In genomic region chr12:98957135-98957534, GRCh38 we compare ENCODE assay signal across 2 cellular contexts.
DNase-seq lines count a peak whose midpoint lies in the region; ATAC-seq, FAIRE-seq and TF ChIP-seq lines count a peak whose summit lies in the region.
"Not testable (repeated sequence)": the region's sequence is repeated elsewhere in the genome, so short reads cannot be mapped to it uniquely, and the experiment has no call there.

No MANE protein-coding gene starts in this region.

- not testable (repeated sequence) for TF ChIP-seq CTCF in A549 (IDR thresholded peaks at IDR 0.05); HEK293 (tag by site-specific recombination; IDR thresholded peaks at IDR 0.05)

- TF ChIP-seq RAD21 in A549 (conservative IDR thresholded peaks at IDR 0.05 in 1 of 2, IDR thresholded peaks at IDR 0.05 in 1 of 2): not testable (repeated sequence)

- WGBS in A549 (ENCODE audit: missing lambda C conversion rate): 58% methylated on average over 5 of the region's 5 CpGs

- not testable (repeated sequence) for H3K27ac ChIP-seq in A549; HEK293 (ENCODE audit: extremely low read depth, low read depth, low read length)

- H3K4me2 ChIP-seq in A549: not testable (repeated sequence)

- not testable (repeated sequence) for DNase-seq in A549 (ENCODE audit: low read depth in 1 of 2, low spot score in 1 of 2)

- not testable (repeated sequence) for H3K4me1 ChIP-seq in A549; HEK293 (ENCODE audit: control insufficient read depth, insufficient read depth, low read length)

- not testable (repeated sequence) for H3K36me3 ChIP-seq in HEK293 (ENCODE audit: control insufficient read depth in 2 of 2, insufficient read depth in 1 of 2, low read length in 2 of 2)

- not testable (repeated sequence) for H3K4me3 ChIP-seq in A549; HEK293 (ENCODE audit: low read depth, low read length)

- H3K9me3 ChIP-seq in A549; HEK293 (ENCODE audit: control insufficient read depth, insufficient read depth, low read depth, low read length): not testable (repeated sequence)

- TF ChIP-seq EP300 in A549 (IDR thresholded peaks at IDR 0.05): not testable (repeated sequence)

- FAIRE-seq in A549 (lab: Jason Lieb, UNC): not testable (repeated sequence)

- POLR2A ChIA-PET in A549 (lab: Yijun Ruan, JAX); HEK293 (lab: Yijun Ruan, JAX): not testable (repeated sequence)

- CTCF ChIA-PET in A549 (lab: Yijun Ruan, JAX) (interaction anchor here (0.7 to 6.1 kb wide), 3 partner anchors 41 to 392 kb away, joined by 3 to 39 read pairs (median 4); no protein-coding TSS in a partner anchor), HEK293 (lab: Yijun Ruan, JAX) (interaction anchor here (0.6 to 4.5 kb wide), 5 partner anchors 25 to 117 kb away, joined by 3 to 34 read pairs (median 3); no protein-coding TSS in a partner anchor)

- not testable (repeated sequence) for ATAC-seq in A549

- TF ChIP-seq POLR2A in A549 (IDR thresholded peaks at IDR 0.05; ENCODE audit: low read length): not testable (repeated sequence)

TF ChIP-seq in A549, 52 proteins besides CTCF, POLR2A, EP300 and RAD21:
- peak; percentile 70 for TF ChIP-seq ZC3H11A (IDR thresholded peaks at IDR 0.05)

TF ChIP-seq in HEK293, 187 proteins besides CTCF, POLR2A, EP300 and RAD21:
- TF ChIP-seq ZNF555 (tag by site-specific recombination; conservative IDR thresholded peaks at IDR 0.05) (peak; percentile 45), ZNF623 (tag by site-specific recombination; IDR thresholded peaks at IDR 0.05) (peak; percentile 25; the same call in 1 of the 2 replicates), ZBTB11 (tag by site-specific recombination; conservative IDR thresholded peaks at IDR 0.05; ENCODE audit: low read depth) (peak; percentile 64), ZNF426 (tag by site-specific recombination; IDR thresholded peaks at IDR 0.05) (peak; percentile 57), ZNF518A (tag by site-specific recombination; conservative IDR thresholded peaks at IDR 0.05; ENCODE audit: low read depth) (peak; percentile 63; the same call in 1 of the 2 replicates), ZBTB8A (tag by site-specific recombination; IDR thresholded peaks at IDR 0.05) (0 out of 2 replicates have a peak, but pooled peaks have one; percentile 33), ZNF394 (tag by site-specific recombination; IDR thresholded peaks at IDR 0.05; ENCODE audit: borderline replicate concordance) (peak; percentile 81; the same call in 1 of the 2 replicates)
